In the genomic region with DNA sequence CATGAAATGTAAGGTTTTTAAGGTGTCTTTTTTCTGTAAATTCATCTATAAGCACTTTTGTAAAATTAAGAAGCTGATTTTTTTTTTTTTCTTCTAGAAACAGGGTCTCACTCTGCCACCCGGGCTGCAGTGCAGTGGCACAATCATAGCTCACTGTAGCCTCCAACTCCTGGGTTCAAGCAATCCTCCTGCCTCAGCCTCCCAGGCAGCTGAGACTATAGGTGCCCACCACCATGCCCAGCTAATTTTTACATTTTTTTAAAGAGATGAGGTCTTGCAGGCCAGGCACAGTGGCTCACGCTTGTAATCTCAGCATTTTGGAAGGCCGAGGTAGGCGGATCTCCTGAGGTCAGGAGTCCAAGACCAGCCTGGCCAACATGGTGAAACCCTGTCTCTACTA, we compare ENCODE assay signal across 29 cellular contexts.
"Had no signal": no experiment of that assay in that cellular context is flagged by ENCODE, and none has a peak within 500 bp of the region (broad histone marks: within the 10 kb centered on the region; RNA-seq: fewer than 3 reads in every experiment).

No MANE protein-coding gene starts in this region.

- H3K27me3 ChIP-seq: ascending aorta, breast epithelium, cardiac muscle cell, colonic mucosa had no signal

- H3K36me3 ChIP-seq: ascending aorta, breast epithelium, cardiac muscle cell, colonic mucosa had no signal

- H3K9me3 ChIP-seq: ascending aorta, breast epithelium, colonic mucosa had no signal

- ATAC-seq: activated naive CD4-positive, alpha-beta T cell treated with anti-CD3 and anti-CD28 coated beads, Interleukin-2, amount 50 U/mL, for 72 hours; activated T-cell treated with anti-CD3 and anti-CD28 coated beads, Interleukin-2, amount 50 U/mL, for 72 hours; WTC11 had no signal

- H3K27ac ChIP-seq: ascending aorta, breast epithelium, cardiac muscle cell, colonic mucosa, epithelial cell of prostate had no signal

- FAIRE-seq: endometrium, endothelial cell of umbilical vein, frontal cortex had no signal

- DNase-seq: activated CD4-positive, alpha-beta memory T cell treated with anti-CD3 and anti-CD28 coated beads, Interleukin-2, amount 10 ng/mL, durations not matched to agents 7 days and 5 days; activated CD4-positive, alpha-beta T cell treated with anti-CD3 and anti-CD28 coated beads for 1 hour; activated CD4-positive, alpha-beta T cell treated with anti-CD3 and anti-CD28 coated beads for 4 hours; activated CD4-positive, alpha-beta T cell treated with anti-CD3 and anti-CD28 coated beads, Interleukin-2, amount 10 ng/mL, durations not matched to agents 7 days and 5 days; activated CD4-positive, alpha-beta T cell treated with anti-CD3 and anti-CD28 coated beads, Interleukin-2, amount 50 U/mL, for 4 hours; activated CD8-positive, alpha-beta memory T cell treated with anti-CD3 and anti-CD28 coated beads, Interleukin-2, amount 50 U/mL, for 48 hours; activated gamma-delta T cell; activated naive CD4-positive, alpha-beta T cell; activated naive CD4-positive, alpha-beta T cell treated with anti-CD3 and anti-CD28 coated beads, Interleukin-2, amount 10 ng/mL, durations not matched to agents 7 days and 5 days; activated naive CD8-positive, alpha-beta T cell treated with anti-CD3 and anti-CD28 coated beads, Interleukin-2, amount 10 ng/mL, durations not matched to agents 7 days and 5 days; activated T-cell treated with anti-CD3 and anti-CD28 coated beads for 4 hours; activated T-cell treated with anti-CD3 and anti-CD28 coated beads, Interleukin-2, amount 50 U/mL, for 24 hours; activated T-cell treated with anti-CD3 and anti-CD28 coated beads, Interleukin-2, amount 50 U/mL, for 72 hours; central memory CD4-positive, alpha-beta T cell; cerebellar nuclear complex; colonic mucosa; effector CD8-positive, alpha-beta T cell; foreskin fibroblast; head of caudate nucleus; T-helper 2 cell had no signal

- H3K4me3 ChIP-seq: ascending aorta, breast epithelium, cardiac muscle cell, colonic mucosa had no signal

- H3K4me1 ChIP-seq: breast epithelium had no signal
